In genomic region chr1:56578664-56578962, GRCh38 we compare ENCODE assay signal across 8 cellular contexts. TPM values are rescaled to one million over a fixed set of nuclear protein-coding genes. Genes with fewer than 3 reads are reported as not detected.
DNase-seq lines count a peak whose midpoint lies in the region; ATAC-seq and TF ChIP-seq lines count a peak whose summit lies in the region.

No MANE protein-coding gene starts in this region.

- no peak for TF ChIP-seq CTCF in DOHH2 (IDR thresholded peaks at IDR 0.05; ENCODE audit: low read depth, low read length, poor library complexity, severe bottlenecking)
- TF ChIP-seq CTCF in dorsolateral prefrontal cortex (IDR thresholded peaks at IDR 0.05 in 54 of 56, conservative IDR thresholded peaks at IDR 0.05 in 2 of 56; ENCODE audit: low read depth in 1 of 56, partially characterized antibody in 56 of 56): no peak

- H3K36me3 ChIP-seq in DOHH2 (ENCODE audit: control insufficient read depth, low read length): no peaks in the 10 kb centered on the region
- no peaks in the 10 kb centered on the region for H3K36me3 ChIP-seq in Karpas-422 (ENCODE audit: insufficient read depth, low read length)
- H3K36me3 ChIP-seq in mucosa of rectum (ENCODE audit: control insufficient read depth in 2 of 2, insufficient read depth in 2 of 2, low read length in 2 of 2): no peaks in the 10 kb centered on the region

- H3K4me3 ChIP-seq in DOHH2 (ENCODE audit: low read length): peak overlapping the region; percentile 73
- peak overlapping the region; percentile 76 for H3K4me3 ChIP-seq in Karpas-422 (ENCODE audit: low read length)
- peak overlapping the region; percentile 62 to 97 (median 86) for H3K4me3 ChIP-seq in dorsolateral prefrontal cortex
- H3K4me3 ChIP-seq in mucosa of rectum (ENCODE audit: low read length in 2 of 2): peak overlapping the region; percentile 75 to 90

- H3K79me2 ChIP-seq in DOHH2 (ENCODE audit: control insufficient read depth, low read length) (no peaks in the 10 kb centered on the region), Karpas-422 (ENCODE audit: low read length) (no peaks in the 10 kb centered on the region)

- H2AFZ ChIP-seq in Karpas-422 (ENCODE audit: low read length): peak overlapping the region; percentile 96

- DNase-seq in Karpas-422 (no peak), dorsolateral prefrontal cortex (peak in 2 of 10 donors; percentile 19 to 59)
- no peak for DNase-seq in activated CD4-positive, CD25-positive, alpha-beta regulatory T cell treated with anti-CD3 and anti-CD28 coated beads, Interleukin-2, amount 50 U/mL, for 72 hours

- no peaks in the 10 kb centered on the region for H3F3A ChIP-seq in DOHH2 (ENCODE audit: control insufficient read depth, insufficient read depth)

- H3K4me2 ChIP-seq in DOHH2 (ENCODE audit: low read length) (peak overlapping the region; percentile 70), Karpas-422 (ENCODE audit: low read depth, low read length, poor library complexity, severe bottlenecking) (peak overlapping the region; percentile 99)

- peaks cover 26% of the 10 kb centered on the region for H3K4me1 ChIP-seq in DOHH2 (ENCODE audit: control insufficient read depth, low read length)
- peaks cover 41% of the 10 kb centered on the region for H3K4me1 ChIP-seq in Karpas-422 (ENCODE audit: low read length)
- peaks cover 14 to 18% of the 10 kb centered on the region in 2 donors for H3K4me1 ChIP-seq in mucosa of rectum (ENCODE audit: control insufficient read depth in 2 of 2, insufficient read depth in 2 of 2, low read length in 2 of 2)

- H3K9me2 ChIP-seq in DOHH2 (replicated peaks; ENCODE audit: control insufficient read depth, low read length) (no peaks in the 10 kb centered on the region), Karpas-422 (replicated peaks; ENCODE audit: insufficient read depth, low read length) (no peaks in the 10 kb centered on the region)

- intact Hi-C loops in dorsolateral prefrontal cortex (cut with DNase I): loop anchor here (2.0 to 10.0 kb wide), 3 partner anchors 142 to 1201 kb away; no protein-coding TSS in a partner anchor

- no peaks in the 10 kb centered on the region for H4K20me1 ChIP-seq in DOHH2 (ENCODE audit: control insufficient read depth, insufficient read depth, low read depth, low read length)
- no peaks in the 10 kb centered on the region for H4K20me1 ChIP-seq in Karpas-422 (ENCODE audit: insufficient read depth, low read depth, low read length)

- H3K27me3 ChIP-seq in DOHH2 (ENCODE audit: control insufficient read depth, low read length) (peaks cover 26% of the 10 kb centered on the region), Karpas-422 (ENCODE audit: low read length) (no peaks in the 10 kb centered on the region), dorsolateral prefrontal cortex (peaks cover 0 to 10% (median 0%) of the 10 kb centered on the region in 45 donors), mucosa of rectum (ENCODE audit: control insufficient read depth in 2 of 2, insufficient read depth in 2 of 2, low read length in 2 of 2) (no peaks in the 10 kb centered on the region)

- H3K9me3 ChIP-seq in DOHH2 (ENCODE audit: control insufficient read depth, insufficient read depth, low read length): no peaks in the 10 kb centered on the region
- no peaks in the 10 kb centered on the region for H3K9me3 ChIP-seq in Karpas-422 (ENCODE audit: low read length)
- no peaks in the 10 kb centered on the region for H3K9me3 ChIP-seq in mucosa of rectum (ENCODE audit: control insufficient read depth in 2 of 2, low read length in 2 of 2)

- H3K27ac ChIP-seq in DOHH2 (ENCODE audit: low read depth, low read length): no peak overlapping the region
- H3K27ac ChIP-seq in Karpas-422 (ENCODE audit: low read length): no peak overlapping the region
- H3K27ac ChIP-seq in dorsolateral prefrontal cortex: peak overlapping the region; percentile 16 to 98 (median 94)
- H3K27ac ChIP-seq in mucosa of rectum (ENCODE audit: low read depth in 2 of 2, low read length in 2 of 2): peak overlapping the region; percentile 87 to 91

- peak overlapping the region; percentile 62 for H3K9ac ChIP-seq in Karpas-422 (ENCODE audit: low read length)
- peak overlapping the region; percentile 91 for H3K9ac ChIP-seq in mucosa of rectum (ENCODE audit: low read depth in 1 of 2, low read length in 2 of 2)

- ATAC-seq in HG03457 (IDR thresholded peaks at IDR 0.05; ENCODE audit: unreplicated experiment): no peak
- no peak for ATAC-seq in HG03520 (IDR thresholded peaks at IDR 0.05; ENCODE audit: unreplicated experiment)
- ATAC-seq in HG02610 (IDR thresholded peaks at IDR 0.05; ENCODE audit: unreplicated experiment): no peak

RNA-seq across cellular contexts. Expression of gene PLPP3, which starts 0.8 kb away (rescaled TPM):
- 4.4 and 11.3 TPM in 2 replicates for total RNA-seq in Karpas-422 (2014; rRNA removed; shearing (Covaris generic); ENCODE audit: low replicate concordance)
- 100 to 1,000 TPM in 79 of 120 experiments, 10 to 100 TPM in 41; 59.9 to 264 (median 115) TPM for total RNA-seq in dorsolateral prefrontal cortex

Comparison
In these comparisons a context has a peak if more than half of its experiments do, and no peak if none do; other contexts are left out.
1. H3K27ac ChIP-seq: peak in dorsolateral prefrontal cortex (59 of 59) and mucosa of rectum (2 of 2); none in DOHH2 (single experiment) and Karpas-422 (single experiment).
2. Peak in every context shown above with its lines, with median percentiles within 50 percentile points of each other: H3K4me3 ChIP-seq.